20 cellular contexts compared by ENCODE assay signal in the genomic region with DNA sequence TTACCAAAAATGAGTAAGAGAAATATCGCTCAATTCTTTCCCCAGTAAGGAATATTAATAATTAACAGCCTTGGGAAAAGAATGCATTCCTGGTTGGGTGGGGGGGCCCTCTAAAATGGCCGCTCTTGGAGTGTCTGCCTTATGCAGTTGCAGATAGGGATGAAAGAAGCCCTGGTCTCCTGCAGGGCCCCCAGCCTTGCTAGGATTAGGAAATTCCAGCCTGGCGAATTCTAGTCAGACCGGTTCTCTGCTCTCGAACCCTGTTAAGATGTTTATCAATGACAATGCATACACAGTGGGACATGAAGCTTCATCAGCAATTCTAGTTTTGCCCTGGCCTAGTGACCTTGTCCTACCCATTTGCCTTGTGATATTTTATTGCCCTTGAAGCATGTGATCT.
DNase-seq lines count a peak whose midpoint lies in the region; FAIRE-seq and TF ChIP-seq lines count a peak whose summit lies in the region.
"Had no signal": no experiment of that assay in that cellular context is flagged by ENCODE, and none has a peak within 500 bp of the region (broad histone marks: within the 10 kb centered on the region; RNA-seq: fewer than 3 reads in every experiment).

No MANE protein-coding gene starts in this region.

- no peaks in the 10 kb centered on the region for H3K9me2 ChIP-seq in OCI-LY7 (ENCODE audit: insufficient read depth, low read length)
- no peaks in the 10 kb centered on the region for H3K9me2 ChIP-seq in GM23248 (ENCODE audit: insufficient read depth)

- H3K4me1 ChIP-seq in Caco-2: peaks cover 10% of the 10 kb centered on the region; the same call in 1 of the 2 replicates
- H3K4me1 ChIP-seq in H1 (replicated peaks in 1 of 4; ENCODE audit: control insufficient read depth in 3 of 4, insufficient read depth in 4 of 4, low read length in 3 of 4): no peaks in the 10 kb centered on the region; a peak in 1 of 7 replicates
- H3K4me1 ChIP-seq in testis: no peaks in the 10 kb centered on the region
- no peaks in the 10 kb centered on the region for H3K4me1 ChIP-seq in OCI-LY7 (ENCODE audit: insufficient read depth, low read length, poor library complexity, severe bottlenecking)
- H3K4me1 ChIP-seq in GM23248 (ENCODE audit: insufficient read depth): no peaks in the 10 kb centered on the region
- H3K4me1 ChIP-seq: BLaER1 treated with 17β-estradiol and CSF1 and Interleukin-3, amounts not matched to agents 10 nM and 100 nM had no signal

- no peak overlapping the region for H3K4me3 Mint-ChIP-seq in Caco-2 (ENCODE audit: unreplicated experiment)
- H3K4me3 Mint-ChIP-seq: CD8-positive, alpha-beta memory T cell had no signal

- H2BK12ac ChIP-seq in H1 (ENCODE audit: low read depth, low read length): no peak overlapping the region

- no peaks in the 10 kb centered on the region for H3K27me3 Mint-ChIP-seq in Caco-2 (ENCODE audit: insufficient read depth, unreplicated experiment)
- H3K27me3 Mint-ChIP-seq: CD8-positive, alpha-beta memory T cell had no signal

- H2AK5ac ChIP-seq in H1 (ENCODE audit: low read depth, low read length): no peak overlapping the region

- H3K23ac ChIP-seq in H1 (ENCODE audit: insufficient read length): no peak overlapping the region

- intact Hi-C loops in Caco-2 (cut with micrococcal nuclease; ENCODE audit: unreplicated experiment): loop anchor here (5.0 kb wide), 1 partner anchor 271 kb away; no protein-coding TSS in a partner anchor
- intact Hi-C loops in testis (cut with DNase I; ENCODE audit: low total_unique reads): no loop called here
- intact Hi-C loops in OCI-LY7 (cut with micrococcal nuclease; ENCODE audit: unreplicated experiment): no loop called here

- H3K4me3 ChIP-seq in Caco-2 (ENCODE audit: low read depth, low read length): no peak overlapping the region
- no peak overlapping the region for H3K4me3 ChIP-seq in H1 (ENCODE audit: extremely low read depth in 1 of 4, insufficient read depth in 2 of 4, low read depth in 3 of 4, low read length in 4 of 4)
- H3K4me3 ChIP-seq in testis: no peak overlapping the region
- H3K4me3 ChIP-seq in OCI-LY7 (ENCODE audit: low read depth, low read length, poor library complexity, severe bottlenecking): no peak overlapping the region
- H3K4me3 ChIP-seq in GM23248: no peak overlapping the region
- H3K4me3 ChIP-seq: BLaER1 treated with 17β-estradiol and CSF1 and Interleukin-3, amounts not matched to agents 10 nM and 100 nM; PC-9 had no signal

- POLR2A ChIA-PET in Caco-2 (lab: Charles Lee): no interaction called here
- POLR2A ChIA-PET in H1 (lab: Charles Lee; ENCODE audit: partially characterized antibody): no interaction called here
- POLR2A ChIA-PET in OCI-LY7 (lab: Charles Lee): no interaction called here

- TF ChIP-seq RAD21 in H1 (IDR thresholded peaks at IDR 0.05 in 1 of 2, conservative IDR thresholded peaks at IDR 0.05 in 1 of 2; ENCODE audit: low read depth in 2 of 2, low read length in 2 of 2): 0 out of 4 replicates have a peak, but pooled peaks of 1 of the 2 experiments have one; percentile 12

- H4K20me1 ChIP-seq in H1 (replicated peaks in 1 of 2; ENCODE audit: control insufficient read depth in 1 of 2, insufficient read depth in 2 of 2, low read length in 2 of 2) (no peaks in the 10 kb centered on the region), OCI-LY7 (ENCODE audit: insufficient read depth, low read length) (no peaks in the 10 kb centered on the region), GM23248 (ENCODE audit: insufficient read depth) (no peaks in the 10 kb centered on the region)
- H4K20me1 ChIP-seq: BLaER1 treated with 17β-estradiol and CSF1 and Interleukin-3, amounts not matched to agents 10 nM and 100 nM had no signal

- H2AFZ ChIP-seq in H1 (ENCODE audit: low read length): no peak overlapping the region
- no peak overlapping the region for H2AFZ ChIP-seq in OCI-LY7 (ENCODE audit: low read length)
- no peak overlapping the region for H2AFZ ChIP-seq in GM23248
- H2AFZ ChIP-seq: PC-9 had no signal

- no peak overlapping the region for H2BK15ac ChIP-seq in H1 (ENCODE audit: low read length)

- H3K9me3 Mint-ChIP-seq in Caco-2 (ENCODE audit: unreplicated experiment): no peaks in the 10 kb centered on the region

- CTCF ChIA-PET in Caco-2 (lab: Charles Lee) (no interaction called here), H1 (lab: Charles Lee; ENCODE audit: partially characterized antibody) (no interaction called here), OCI-LY7 (lab: Charles Lee; ENCODE audit: unreplicated experiment) (no interaction called here)

- FAIRE-seq in H1 (lab: Jason Lieb, UNC): peak; percentile 58
- FAIRE-seq: A204.1 had no signal

- H3K9me3 ChIP-seq in Caco-2 (0 out of 2 replicates have a peak, but pooled peaks cover 3% of the 10 kb centered on the region), H1 (ENCODE audit: insufficient read depth in 2 of 2, low read depth in 1 of 2, low read length in 1 of 2) (peaks cover 0 to 9% of the 10 kb centered on the region in 2 experiments; a peak in 3 of 4 replicates), testis (no peaks in the 10 kb centered on the region), OCI-LY7 (ENCODE audit: low read length) (no peaks in the 10 kb centered on the region), GM23248 (ENCODE audit: low read depth) (peaks cover 4% of the 10 kb centered on the region)

- in situ Hi-C loops in GM23248 (cut with MboI): no loop called here

- H3K79me2 ChIP-seq in H1 (ENCODE audit: control insufficient read depth in 1 of 2, insufficient read depth in 2 of 2, low read length in 2 of 2) (no peaks in the 10 kb centered on the region), OCI-LY7 (ENCODE audit: insufficient read depth, low read depth, low read length) (no peaks in the 10 kb centered on the region), GM23248 (ENCODE audit: insufficient read depth) (no peaks in the 10 kb centered on the region)

- H3K23me2 ChIP-seq in H1 (ENCODE audit: low read depth, low read length): no peaks in the 10 kb centered on the region

- H3K36me3 ChIP-seq in Caco-2 (ENCODE audit: control insufficient read depth, insufficient read depth, low read length) (no peaks in the 10 kb centered on the region), H1 (ENCODE audit: control insufficient read depth in 2 of 4, insufficient read depth in 4 of 4, low read length in 3 of 4) (peaks cover 0 to 3% (median 0%) of the 10 kb centered on the region in 4 experiments; a peak in 2 of 8 replicates), testis (ENCODE audit: low read depth, missing control alignments) (no peaks in the 10 kb centered on the region), OCI-LY7 (ENCODE audit: insufficient read depth, low read length) (no peaks in the 10 kb centered on the region), GM23248 (ENCODE audit: low read depth) (no peaks in the 10 kb centered on the region)
- H3K36me3 ChIP-seq: BLaER1 treated with 17β-estradiol and CSF1 and Interleukin-3, amounts not matched to agents 10 nM and 100 nM had no signal

- H3K4ac ChIP-seq in H1 (replicated peaks; ENCODE audit: insufficient read length, low read depth, low read length): no peak overlapping the region

- no peaks in the 10 kb centered on the region for H3K27me3 ChIP-seq in Caco-2 (replicated peaks; ENCODE audit: control insufficient read depth, insufficient read depth, low read length)
- H3K27me3 ChIP-seq in H1 (replicated peaks in 1 of 4; ENCODE audit: control insufficient read depth in 3 of 4, extremely low read depth in 1 of 4, insufficient read depth in 3 of 4, low read length in 3 of 4): no peaks in the 10 kb centered on the region
- H3K27me3 ChIP-seq in testis: no peaks in the 10 kb centered on the region
- no peaks in the 10 kb centered on the region for H3K27me3 ChIP-seq in GM23248 (replicated peaks; ENCODE audit: insufficient read depth)
- H3K27me3 ChIP-seq: BLaER1 treated with 17β-estradiol and CSF1 and Interleukin-3, amounts not matched to agents 10 nM and 100 nM had no signal

- BruUV-seq in Caco-2 (replicated peaks; lab: Mats Ljungman, UMichigan) (no TSS peak), OCI-LY7 (replicated peaks; lab: Mats Ljungman, UMichigan) (no TSS peak)

- H4K5ac ChIP-seq in H1 (ENCODE audit: insufficient read length, low read depth, low read length): no peak overlapping the region

- DNase-seq in Caco-2: peak; percentile 61 to 66
- peak; percentile 9 for DNase-seq in HK-2 (ENCODE audit: unreplicated experiment)
- DNase-seq in H1 (ENCODE audit: low read depth in 1 of 2, low spot score in 2 of 2): peak; percentile 25 to 62
- DNase-seq in kidney tubule cell (ENCODE audit: low spot score): peak; percentile 47
- no peak for DNase-seq in testis
- no peak for DNase-seq in NCI-H2196 treated with DMSO at 0.1 percent for 48 hours (lab: John Stamatoyannopoulos, UW; ENCODE audit: unreplicated experiment)
- no peak for DNase-seq in OCI-LY7 (ENCODE audit: low spot score)
- DNase-seq in GM23248: no peak
- DNase-seq: CD8-positive, alpha-beta memory T cell; EL; GOT3; IMR-90; Karpas-422; MM.1S; NCI-H1092 treated with DMSO at 0.1 percent for 48 hours; NCI-H2227 treated with DMSO at 0.1 percent for 48 hours; NCI-H524; PC-9 had no signal

- H2BK20ac ChIP-seq in H1 (ENCODE audit: low read length): no peak overlapping the region

- H2BK120ac ChIP-seq in H1 (replicated peaks; ENCODE audit: low read depth, low read length): no peak overlapping the region

- no peak overlapping the region for H3K18ac ChIP-seq in H1 (ENCODE audit: extremely low read depth, low read length)

- no peak overlapping the region for H3K27ac ChIP-seq in H1 (ENCODE audit: low read depth, low read length)
- H3K27ac ChIP-seq in testis: no peak overlapping the region
- H3K27ac ChIP-seq in OCI-LY7 (ENCODE audit: low read depth, low read length, poor library complexity, severe bottlenecking): no peak overlapping the region
- no peak overlapping the region for H3K27ac ChIP-seq in GM23248
- H3K27ac ChIP-seq: BLaER1 treated with 17β-estradiol and CSF1 and Interleukin-3, amounts not matched to agents 10 nM and 100 nM; PC-9 had no signal

- H3K56ac ChIP-seq in H1 (replicated peaks; ENCODE audit: insufficient read length, low read depth, low read length): no peak overlapping the region

- no peak overlapping the region for H3K9ac ChIP-seq in H1 (replicated peaks in 1 of 4; ENCODE audit: extremely low read depth in 1 of 4, low read depth in 3 of 4, low read length in 3 of 4)
- H3K9ac ChIP-seq in GM23248: no peak overlapping the region
- H3K9ac ChIP-seq: BLaER1 treated with 17β-estradiol and CSF1 and Interleukin-3, amounts not matched to agents 10 nM and 100 nM had no signal

- H3K36me3 Mint-ChIP-seq in Caco-2 (ENCODE audit: insufficient read depth, unreplicated experiment): no peaks in the 10 kb centered on the region

- H3F3A ChIP-seq in GM23248 (ENCODE audit: insufficient read depth): no peaks in the 10 kb centered on the region

- H4K91ac ChIP-seq in H1 (replicated peaks; ENCODE audit: insufficient read length, low read length): no peak overlapping the region

- H3K14ac ChIP-seq in H1 (ENCODE audit: insufficient read length): no peak overlapping the region

- peak; percentile 82 to 97; a peak in 2 of 3 replicates for TF ChIP-seq EP300 in H1 (IDR thresholded peaks at IDR 0.05; ENCODE audit: borderline replicate concordance in 1 of 2, low read depth in 2 of 2, low read length in 2 of 2)

- no peak overlapping the region for H3K27ac Mint-ChIP-seq in Caco-2 (ENCODE audit: unreplicated experiment)
- H3K27ac Mint-ChIP-seq: CD8-positive, alpha-beta memory T cell had no signal

- no peak for TF ChIP-seq CTCF in Caco-2 (IDR thresholded peaks at IDR 0.05; ENCODE audit: insufficient read depth in 1 of 2, low read depth in 1 of 2, low read length in 1 of 2, severe bottlenecking in 1 of 2, unreplicated experiment in 1 of 2)
- TF ChIP-seq CTCF in H1 (IDR thresholded peaks at IDR 0.05; ENCODE audit: control extremely low read depth in 1 of 3, insufficient read depth in 1 of 3, low read depth in 1 of 3, low read length in 3 of 3): no peak
- no peak for TF ChIP-seq CTCF in testis (IDR thresholded peaks at IDR 0.05)
- TF ChIP-seq CTCF in OCI-LY7 (conservative IDR thresholded peaks at IDR 0.05; ENCODE audit: low read length): no peak

- no peaks in the 10 kb centered on the region for H3K4me1 Mint-ChIP-seq in Caco-2 (ENCODE audit: low read depth, unreplicated experiment)
- H3K4me1 Mint-ChIP-seq: CD8-positive, alpha-beta memory T cell had no signal

- H3K4me2 ChIP-seq in H1 (ENCODE audit: insufficient read depth in 1 of 2, low read depth in 2 of 2, low read length in 2 of 2): no peak overlapping the region
- H3K4me2 ChIP-seq in OCI-LY7 (ENCODE audit: low read length): no peak overlapping the region
- no peak overlapping the region for H3K4me2 ChIP-seq in GM23248 (ENCODE audit: unreplicated experiment)
- H3K4me2 ChIP-seq: BLaER1 treated with 17β-estradiol and CSF1 and Interleukin-3, amounts not matched to agents 10 nM and 100 nM; PC-9 had no signal

- TF ChIP-seq POLR2A in H1 (IDR thresholded peaks at IDR 0.05; ENCODE audit: control extremely low read depth in 1 of 2, low read depth in 2 of 2, low read length in 2 of 2) (no peak), testis (IDR thresholded peaks at IDR 0.05) (no peak)

- 54% methylated on average over 5 of the region's 5 CpGs; no CpG with 5 or more reads in 1 of the 2 experiments for WGBS in H1 (ENCODE audit: extremely low coverage in 1 of 2, insufficient coverage in 1 of 2, insufficient read length in 1 of 2, insufficient replicate concordance in 2 of 2, low coverage in 1 of 2, low lambda C conversion rate in 2 of 2, missing lambda C conversion rate in 1 of 2), 2 experiments
- WGBS in testis, 2 donors: 88 to 89% methylated on average over 5 of the region's 5 CpGs
- 20 to 23% methylated on average over 5 of the region's 5 CpGs for WGBS in GM23248 (ENCODE audit: low coverage in 1 of 2, low lambda C conversion rate in 2 of 2, missing lambda C conversion rate in 2 of 2), 2 experiments

- H3K79me1 ChIP-seq in H1 (ENCODE audit: low read depth, low read length): no peaks in the 10 kb centered on the region

- no peak overlapping the region for H2BK5ac ChIP-seq in H1 (ENCODE audit: low read depth, low read length)

- no peak overlapping the region for H4K8ac ChIP-seq in H1 (ENCODE audit: extremely low read depth, insufficient read depth, low read length)

Comparison
In these comparisons a context has a peak if more than half of its experiments do, and no peak if none do; other contexts are left out.
1. DNase-seq: peak in Caco-2 (2 of 2), HK-2 (single experiment), H1 (2 of 2) and kidney tubule cell (single experiment); none in testis (single experiment), NCI-H2196 treated with DMSO at 0.1 percent for 48 hours (single experiment), OCI-LY7 (single experiment) and GM23248 (single experiment).